Comparison of ENCODE assay signal across 10 cellular contexts in the genomic region with DNA sequence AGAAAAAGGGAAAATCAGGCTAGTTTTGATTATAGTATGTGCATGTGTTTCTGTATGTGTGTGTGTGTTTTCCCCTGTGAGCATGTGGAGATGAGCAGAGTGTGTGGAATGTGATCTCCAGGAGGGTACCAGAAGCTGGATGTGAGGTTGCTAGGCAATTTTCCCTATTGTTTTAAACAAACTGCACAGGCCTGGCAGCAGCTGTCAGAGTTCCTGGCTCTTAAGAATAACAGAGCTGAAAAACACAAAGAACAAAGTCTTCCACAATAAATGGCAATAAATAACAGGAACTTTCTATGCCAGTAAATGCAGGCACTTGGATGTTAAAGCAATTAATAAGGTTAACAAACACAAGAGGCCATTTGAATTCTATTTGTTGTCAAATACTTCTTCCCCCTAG.
DNase-seq lines count a peak whose midpoint lies in the region; ATAC-seq, FAIRE-seq and TF ChIP-seq lines count a peak whose summit lies in the region.
"Had no signal": no experiment of that assay in that cellular context is flagged by ENCODE, and none has a peak within 500 bp of the region (broad histone marks: within the 10 kb centered on the region; RNA-seq: fewer than 3 reads in every experiment).

No MANE protein-coding gene starts in this region.

- H3K9me3 ChIP-seq in Caco-2, result no peaks in the 10 kb centered on the region

- H3K27ac Mint-ChIP-seq in Caco-2 (ENCODE audit: unreplicated experiment), result no peak overlapping the region

- H3K4me3 ChIP-seq in skeletal muscle cell (ENCODE audit: low read depth, low read length) (no peak overlapping the region), Caco-2 (ENCODE audit: low read depth, low read length) (no peak overlapping the region), H7 (ENCODE audit: insufficient read depth, low read depth, low read length) (no peak overlapping the region)
- H3K4me3 ChIP-seq: lung had no signal

- H3K36me3 ChIP-seq in Caco-2 (ENCODE audit: control insufficient read depth, insufficient read depth, low read length), result no peaks in the 10 kb centered on the region
- H3K36me3 ChIP-seq in H7 (replicated peaks; ENCODE audit: control insufficient read depth, insufficient read depth, low read length), result no peaks in the 10 kb centered on the region

- no peaks in the 10 kb centered on the region for H3K36me3 Mint-ChIP-seq in Caco-2 (ENCODE audit: insufficient read depth, unreplicated experiment)

- intact Hi-C loops in left cardiac atrium (cut with DNase I), result loop anchor here in 1 of 2 donors (10.0 kb wide), 1 partner anchor 647 kb away; no protein-coding TSS in a partner anchor
- intact Hi-C loops in Caco-2 (cut with micrococcal nuclease; ENCODE audit: unreplicated experiment), result loop anchor here (10.0 kb wide), 1 partner anchor 133 kb away; no protein-coding TSS in a partner anchor

- peak; percentile 100 for FAIRE-seq in TTC549 (lab: Jason Lieb, UNC)

- no peaks in the 10 kb centered on the region for H3K27me3 Mint-ChIP-seq in Caco-2 (ENCODE audit: insufficient read depth, unreplicated experiment)

- H3K27me3 ChIP-seq in Caco-2 (replicated peaks; ENCODE audit: control insufficient read depth, insufficient read depth, low read length) (no peaks in the 10 kb centered on the region), H7 (ENCODE audit: control insufficient read depth, insufficient read depth, low read length) (no peaks in the 10 kb centered on the region)

- peaks cover 16% of the 10 kb centered on the region for H3K4me1 ChIP-seq in Caco-2

- no TSS peak for BruUV-seq in Caco-2 (replicated peaks; lab: Mats Ljungman, UMichigan)

- peak in 1 of 2 donors; percentile 63 for ATAC-seq in left cardiac atrium

- POLR2A ChIA-PET in Caco-2 (lab: Charles Lee), result no interaction called here

- H3K9me3 Mint-ChIP-seq in Caco-2 (ENCODE audit: unreplicated experiment), result no peaks in the 10 kb centered on the region

- CTCF ChIA-PET in Caco-2 (lab: Charles Lee), result no interaction called here

- DNase-seq in NCI-H1092 treated with DMSO at 0.1 percent for 48 hours (lab: John Stamatoyannopoulos, UW) (peak; percentile 34), NCI-H1092 (lab: John Stamatoyannopoulos, UW) (no peak), left cardiac atrium (peak; percentile 42), skeletal muscle cell (ENCODE audit: low read depth) (peak; percentile 97), Caco-2 (no peak), H7 (no peak)
- no peak for DNase-seq in activated CD4-positive, alpha-beta T cell treated with anti-CD3 and anti-CD28 coated beads for 1 hour
- DNase-seq: 8988T had no signal

- peaks cover 9% of the 10 kb centered on the region for H3K4me1 Mint-ChIP-seq in Caco-2 (ENCODE audit: low read depth, unreplicated experiment)

- TF ChIP-seq CTCF in Caco-2 (IDR thresholded peaks at IDR 0.05; ENCODE audit: insufficient read depth in 1 of 2, low read depth in 1 of 2, low read length in 1 of 2, severe bottlenecking in 1 of 2, unreplicated experiment in 1 of 2), result no peak

- no peak overlapping the region for H3K4me3 Mint-ChIP-seq in Caco-2 (ENCODE audit: unreplicated experiment)

Comparison
In these comparisons a context has a peak if more than half of its experiments do, and no peak if none do; other contexts are left out.
1. DNase-seq: peak in NCI-H1092 treated with DMSO at 0.1 percent for 48 hours (single experiment), left cardiac atrium (single experiment) and skeletal muscle cell (single experiment); none in NCI-H1092 (single experiment), Caco-2 (0 of 2), H7 (single experiment) and activated CD4-positive, alpha-beta T cell treated with anti-CD3 and anti-CD28 coated beads for 1 hour (single experiment).